In genomic region chr3:188673509-188674239, GRCh38 we compare ENCODE assay signal across 9 cellular contexts.
A peak's percentile ranks its signal among the peaks of the same experiment; 100 is the strongest.
DNase-seq lines count a peak whose midpoint lies in the region; ATAC-seq and TF ChIP-seq lines count a peak whose summit lies in the region.
"Had no signal": no experiment of that assay in that cellular context is flagged by ENCODE, and none has a peak within 500 bp of the region (broad histone marks: within the 10 kb centered on the region; RNA-seq: fewer than 3 reads in every experiment).

No MANE protein-coding gene starts in this region.

- TF ChIP-seq CTCF in GM23338 (conservative IDR thresholded peaks at IDR 0.05; ENCODE audit: low read depth in 2 of 2) (no peak), PC-3 (conservative IDR thresholded peaks at IDR 0.05; ENCODE audit: low read depth, low read length) (no peak), esophagus muscularis mucosa (IDR thresholded peaks at IDR 0.05) (no peak), Peyer's patch (IDR thresholded peaks at IDR 0.05) (no peak)

- H3K79me1 ChIP-seq in trophoblast cell (ENCODE audit: low read length): peaks cover 2% of the 10 kb centered on the region

- no TSS peak for BruUV-seq in PC-3 (replicated peaks; lab: Mats Ljungman, UMichigan)

- POLR2A ChIA-PET in PC-3 (lab: Charles Lee; ENCODE audit: unreplicated experiment): interaction anchor here (0.5 kb wide), 1 partner anchor 460 kb away, joined by 6 read pairs; no protein-coding TSS in a partner anchor

- H3K36me3 Mint-ChIP-seq in GM23338 (ENCODE audit: low read depth): peaks cover 4% of the 10 kb centered on the region; the same call in 1 of the 3 replicates

- no peaks in the 10 kb centered on the region; the same call in 2 of the 3 replicates for H3K9me3 Mint-ChIP-seq in GM23338

- H3K27me3 ChIP-seq in GM23338 (ENCODE audit: insufficient read depth) (no peaks in the 10 kb centered on the region), PC-3 (ENCODE audit: low read length) (no peaks in the 10 kb centered on the region), esophagus muscularis mucosa (no peaks in the 10 kb centered on the region), trophoblast cell (ENCODE audit: insufficient read depth, low read length) (no peaks in the 10 kb centered on the region), Peyer's patch (no peaks in the 10 kb centered on the region)

- H3K9me2 ChIP-seq in GM23338 (ENCODE audit: insufficient read depth) (no peaks in the 10 kb centered on the region), PC-3 (replicated peaks; ENCODE audit: low read length) (no peaks in the 10 kb centered on the region)

- no peak overlapping the region for H3K4me3 Mint-ChIP-seq in GM23338

- H2BK12ac ChIP-seq in trophoblast cell (ENCODE audit: low read length): no peak overlapping the region

- no peak overlapping the region for H2AK5ac ChIP-seq in trophoblast cell (ENCODE audit: low read length)

- H3K79me2 ChIP-seq in GM23338 (replicated peaks; ENCODE audit: insufficient read depth): no peaks in the 10 kb centered on the region
- no peaks in the 10 kb centered on the region for H3K79me2 ChIP-seq in PC-3 (ENCODE audit: low read length)
- H3K79me2 ChIP-seq in trophoblast cell (ENCODE audit: control insufficient read depth, insufficient read depth, low read length, poor library complexity): no peaks in the 10 kb centered on the region

- no peak overlapping the region for H2BK120ac ChIP-seq in trophoblast cell (ENCODE audit: insufficient read depth, low read length, poor library complexity)

- H3K9ac ChIP-seq in PC-3 (ENCODE audit: low read length) (no peak overlapping the region), trophoblast cell (ENCODE audit: low read length) (no peak overlapping the region)

- H3K36me3 ChIP-seq in GM23338 (ENCODE audit: insufficient read depth) (no peaks in the 10 kb centered on the region), PC-3 (ENCODE audit: low read depth, low read length) (no peaks in the 10 kb centered on the region), esophagus muscularis mucosa (no peaks in the 10 kb centered on the region), trophoblast cell (ENCODE audit: control insufficient read depth in 1 of 2, insufficient read depth in 2 of 2, low read length in 2 of 2) (no peaks in the 10 kb centered on the region), Peyer's patch (no peaks in the 10 kb centered on the region)

- ATAC-seq in GM23338 (peak; percentile 50; the same call in 2 of the 3 replicates), PC-3 (no peak)

- H3K4me1 ChIP-seq in GM23338 (ENCODE audit: insufficient read depth) (peaks cover 31% of the 10 kb centered on the region), PC-3 (ENCODE audit: insufficient read depth, low read length) (no peaks in the 10 kb centered on the region), esophagus muscularis mucosa (peaks cover 15 to 76% (median 65%) of the 10 kb centered on the region in 4 donors), trophoblast cell (ENCODE audit: control insufficient read depth in 1 of 2, insufficient read depth in 2 of 2, low read length in 2 of 2) (no peaks in the 10 kb centered on the region), Peyer's patch (no peaks in the 10 kb centered on the region)

- WGBS in esophagus muscularis mucosa: 80% methylated on average over 2 of the region's 2 CpGs
- WGBS in trophoblast cell (ENCODE audit: extremely low coverage, insufficient coverage, insufficient read length): no CpG with 5 or more reads among the region's 2 CpGs

- DNase-seq in GM23338 (ENCODE audit: low spot score) (peak; percentile 32), PC-3 (peak; percentile 47), esophagus muscularis mucosa (ENCODE audit: extremely low spot score) (no peak), trophoblast cell (peak; percentile 65 to 96), Peyer's patch (no peak), KG1 (lab: John Stamatoyannopoulos, UW) (no peak), NCI-H510A treated with DMSO at 0.1 percent for 48 hours (lab: John Stamatoyannopoulos, UW) (no peak)
- no peak for DNase-seq in stimulated activated CD4-positive, alpha-beta T cell treated with anti-CD3 and anti-CD28 coated beads, Interleukin-12 subunit alpha, Interleukin-12 subunit beta, amount 100 ng/mL, for 4 hours
- DNase-seq: NCI-H1417 had no signal

- H4K20me1 ChIP-seq in GM23338 (replicated peaks; ENCODE audit: insufficient read depth) (no peaks in the 10 kb centered on the region), PC-3 (ENCODE audit: low read length) (no peaks in the 10 kb centered on the region)

- TF ChIP-seq POLR2A in esophagus muscularis mucosa (IDR thresholded peaks at IDR 0.05; ENCODE audit: low read depth): no peak
- TF ChIP-seq POLR2A in Peyer's patch (IDR thresholded peaks at IDR 0.05): no peak

- no peaks in the 10 kb centered on the region for H3K27me3 Mint-ChIP-seq in GM23338 (ENCODE audit: insufficient read depth, low read depth, poor library complexity)

- no peaks in the 10 kb centered on the region for H3F3A ChIP-seq in GM23338 (replicated peaks; ENCODE audit: low read depth)
- H3F3A ChIP-seq in PC-3 (ENCODE audit: low read length, unreplicated experiment): no peaks in the 10 kb centered on the region

- no peak overlapping the region for H3K4ac ChIP-seq in trophoblast cell (ENCODE audit: low read depth, low read length)

- no peak overlapping the region for H4K12ac ChIP-seq in trophoblast cell (ENCODE audit: low read depth, low read length)

- no peak overlapping the region for H3K18ac ChIP-seq in trophoblast cell (ENCODE audit: low read length)

- H2BK5ac ChIP-seq in trophoblast cell (ENCODE audit: low read depth, low read length, poor library complexity): no peak overlapping the region

- TF ChIP-seq EP300 in esophagus muscularis mucosa (IDR thresholded peaks at IDR 0.05): no peak

- H3K4me1 Mint-ChIP-seq in GM23338: peaks cover 34% of the 10 kb centered on the region

- intact Hi-C loops in PC-3 (cut with micrococcal nuclease): no loop called here
- intact Hi-C loops in esophagus muscularis mucosa (cut with DNase I): no loop called here

- peak overlapping the region; percentile 5 for H4K91ac ChIP-seq in trophoblast cell (ENCODE audit: low read depth, low read length)

- CTCF ChIA-PET in PC-3 (lab: Charles Lee): no interaction called here

- H3K27ac Mint-ChIP-seq in GM23338: peak overlapping the region; percentile 69

- H4K8ac ChIP-seq in trophoblast cell (ENCODE audit: low read depth, low read length): no peak overlapping the region

- H3K9me3 ChIP-seq in PC-3 (ENCODE audit: low read length): no peaks in the 10 kb centered on the region
- no peaks in the 10 kb centered on the region for H3K9me3 ChIP-seq in esophagus muscularis mucosa
- no peaks in the 10 kb centered on the region for H3K9me3 ChIP-seq in trophoblast cell (ENCODE audit: insufficient read depth, low read depth, low read length)
- no peaks in the 10 kb centered on the region for H3K9me3 ChIP-seq in Peyer's patch

- H3K4me2 ChIP-seq in GM23338 (0 out of 2 replicates have a peak overlapping the region, but pooled peaks have one; percentile 11), PC-3 (ENCODE audit: low read length) (no peak overlapping the region), trophoblast cell (ENCODE audit: low read length) (no peak overlapping the region)

- H2AFZ ChIP-seq in GM23338 (no peak overlapping the region), PC-3 (ENCODE audit: low read length) (no peak overlapping the region), trophoblast cell (ENCODE audit: insufficient read depth, low read length, poor library complexity) (no peak overlapping the region)

- no peak overlapping the region for H3K14ac ChIP-seq in trophoblast cell (ENCODE audit: low read length)

- H3K27ac ChIP-seq in GM23338 (ENCODE audit: low read depth) (0 out of 2 replicates have a peak overlapping the region, but pooled peaks have one; percentile 27), PC-3 (ENCODE audit: low read length) (no peak overlapping the region), esophagus muscularis mucosa (replicated peaks in 1 of 4) (peak overlapping the region; percentile 37 to 58 (median 50)), trophoblast cell (ENCODE audit: low read depth, low read length) (peak overlapping the region; percentile 40), Peyer's patch (no peak overlapping the region)

- no peak overlapping the region for H3K23ac ChIP-seq in trophoblast cell (ENCODE audit: low read length)

- H3K4me3 ChIP-seq in GM23338: no peak overlapping the region
- no peak overlapping the region for H3K4me3 ChIP-seq in PC-3 (ENCODE audit: low read length)
- H3K4me3 ChIP-seq in esophagus muscularis mucosa: no peak overlapping the region
- no peak overlapping the region for H3K4me3 ChIP-seq in trophoblast cell (ENCODE audit: low read depth, low read length)
- H3K4me3 ChIP-seq in Peyer's patch: no peak overlapping the region

TF ChIP-seq in GM23338, 12 proteins besides CTCF, POLR2A, EP300 and RAD21 (continues in another document):
- no peak for TF ChIP-seq EZH2phosphoT487 (IDR thresholded peaks at IDR 0.05; ENCODE audit: unreplicated experiment)
- TF ChIP-seq JUNB (IDR thresholded peaks at IDR 0.05; ENCODE audit: unreplicated experiment): no peak
- TF ChIP-seq ETS1 (IDR thresholded peaks at IDR 0.05): no peak
- TF ChIP-seq ZNF331 (CRISPR knock-in tag; IDR thresholded peaks at IDR 0.05; ENCODE audit: low read depth): no peak

Comparison
In these comparisons a context has a peak if more than half of its experiments do, and no peak if none do; other contexts are left out.
1. DNase-seq: peak in GM23338 (single experiment), PC-3 (single experiment) and trophoblast cell (2 of 2); none in esophagus muscularis mucosa (single experiment), Peyer's patch (0 of 3), KG1 (single experiment), NCI-H510A treated with DMSO at 0.1 percent for 48 hours (single experiment) and stimulated activated CD4-positive, alpha-beta T cell treated with anti-CD3 and anti-CD28 coated beads, Interleukin-12 subunit alpha, Interleukin-12 subunit beta, amount 100 ng/mL, for 4 hours (single experiment).
2. H3K27ac ChIP-seq: peak in GM23338 (single experiment), esophagus muscularis mucosa (4 of 4) and trophoblast cell (single experiment); none in PC-3 (single experiment) and Peyer's patch (0 of 4).